ENCODE assay signal across 8 cellular contexts in the genomic region with DNA sequence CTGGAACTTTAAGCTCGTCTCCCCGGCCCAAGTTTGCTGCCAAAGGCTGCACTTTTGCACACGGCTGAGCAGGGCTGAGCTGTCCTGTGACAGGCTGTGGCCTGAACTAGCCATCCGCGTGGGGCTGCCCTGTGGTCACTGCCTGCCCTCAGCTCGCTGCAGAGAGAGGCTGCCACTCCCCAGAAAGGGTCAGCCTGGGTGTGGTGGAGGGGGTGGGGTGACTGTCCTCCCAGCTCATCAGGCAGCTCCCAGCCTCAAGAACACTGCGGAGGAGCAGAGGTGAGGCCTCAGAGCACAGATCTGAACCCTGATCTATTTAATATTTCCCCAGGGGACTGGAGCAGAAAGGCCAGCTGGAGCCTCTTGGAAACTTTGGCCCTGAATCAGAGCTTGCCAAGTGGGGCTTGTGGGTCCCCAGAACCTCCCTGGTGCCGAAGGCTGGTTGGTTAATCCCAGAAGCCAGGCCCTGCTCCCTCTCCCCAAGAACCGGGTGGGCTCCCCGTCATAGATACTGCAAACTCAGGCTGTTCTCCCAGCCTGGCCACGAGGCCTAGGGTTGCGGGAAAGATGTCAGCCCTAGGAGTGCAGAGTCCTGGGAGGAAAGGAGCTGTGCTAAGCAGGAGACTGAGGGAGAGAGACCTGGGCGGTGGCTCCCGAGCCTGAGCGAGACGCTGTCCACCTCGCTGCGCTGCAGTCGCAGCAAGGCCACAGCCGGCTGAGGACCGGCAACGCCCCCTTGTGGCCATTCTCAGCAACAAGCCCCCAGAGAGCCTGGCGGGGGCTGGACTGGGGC.
DNase-seq lines count a peak whose midpoint lies in the region; ATAC-seq and TF ChIP-seq lines count a peak whose summit lies in the region.

No MANE protein-coding gene starts in this region.

- no peak overlapping the region for H3K27ac ChIP-seq in right lobe of liver

- no peak for TF ChIP-seq POLR2A in right lobe of liver (IDR thresholded peaks at IDR 0.05)

- H3K36me3 ChIP-seq in right lobe of liver, result no peaks in the 10 kb centered on the region

- DNase-seq in D341Med (ENCODE audit: low spot score) (peak; percentile 96), NCI-H524 (lab: John Stamatoyannopoulos, UW) (peak; percentile 44 to 79), dermis microvascular lymphatic vessel endothelial cell (ENCODE audit: low read depth in 2 of 2) (peak; percentile 51 to 82), right lobe of liver (peak; percentile 80 to 85 (median 83))
- peak; percentile 53 for DNase-seq in activated CD4-positive, alpha-beta T cell treated with anti-CD3 and anti-CD28 coated beads, Interleukin-2, amount 50 U/mL, for 1 hour
- peak; percentile 64 for DNase-seq in stimulated activated CD4-positive, alpha-beta T cell treated with anti-CD3 and anti-CD28 coated beads, Interleukin-4, amount 100 ng/mL, for 24 hours

- no peaks in the 10 kb centered on the region for H3K4me1 ChIP-seq in right lobe of liver

- 70% methylated on average over 4 of the region's 23 CpGs for WGBS in right lobe of liver (ENCODE audit: insufficient coverage, low coverage, low lambda C conversion rate, missing lambda C conversion rate)

- peak; percentile 95 to 98 (median 98) for TF ChIP-seq CTCF in right lobe of liver (IDR thresholded peaks at IDR 0.05)

- no peak overlapping the region for H3K4me3 ChIP-seq in right lobe of liver

- H3K9me3 ChIP-seq in right lobe of liver, result no peaks in the 10 kb centered on the region

- intact Hi-C loops in right lobe of liver (cut with DNase I), result loop anchor here in 1 of 2 donors (2.0 kb wide), 1 partner anchor 143 kb away; no protein-coding TSS in a partner anchor

- no peaks in the 10 kb centered on the region for H3K27me3 ChIP-seq in right lobe of liver

- ATAC-seq in HG02981 (IDR thresholded peaks at IDR 0.05; ENCODE audit: unreplicated experiment) (peak; percentile 59), right lobe of liver (peak; percentile 95 to 99 (median 98)), GM19351 (IDR thresholded peaks at IDR 0.05; ENCODE audit: unreplicated experiment) (no peak)
